Comparison of ENCODE assay signal across 8 cellular contexts in the genomic region with DNA sequence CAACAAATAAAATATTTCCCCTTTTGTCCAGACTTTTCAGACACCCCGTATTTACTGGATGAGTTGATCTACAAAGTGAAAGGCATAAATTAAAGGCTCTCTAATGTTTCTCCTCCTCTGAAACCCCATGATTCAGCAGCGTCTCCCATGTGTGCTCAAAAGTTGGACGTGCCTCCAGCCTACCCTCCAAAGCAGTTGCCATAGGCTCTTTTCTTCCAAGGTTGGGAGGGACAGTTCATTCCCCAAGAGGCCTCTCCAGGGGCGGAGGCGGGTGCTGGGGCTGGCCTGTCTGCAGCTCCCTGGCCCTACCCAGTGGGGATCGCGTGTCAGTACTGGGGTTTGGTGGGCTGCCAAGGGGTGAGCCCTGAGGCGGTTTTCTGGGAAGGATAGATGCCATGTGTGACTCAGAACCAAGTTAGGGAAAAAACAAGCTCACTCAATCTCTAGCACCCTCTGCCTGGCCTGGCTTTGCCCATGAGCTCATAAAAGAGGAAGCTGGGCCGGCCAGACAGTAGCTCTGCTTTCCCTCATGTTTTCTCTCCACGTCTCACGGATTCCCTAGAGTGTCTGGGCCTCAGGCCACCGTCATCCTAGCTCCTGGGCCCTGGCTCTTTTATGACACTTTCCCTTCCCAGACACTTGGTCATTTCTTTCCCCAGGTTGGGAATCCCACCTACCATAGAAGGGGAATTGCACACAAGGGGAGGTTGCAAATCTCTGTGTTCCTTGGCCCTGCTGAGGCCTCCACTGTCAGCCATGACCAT. TPM values are rescaled to one million over a fixed set of nuclear protein-coding genes. Genes with fewer than 3 reads are reported as not detected.
A peak's percentile ranks its signal among the peaks of the same experiment; 100 is the strongest.
DNase-seq lines count a peak whose midpoint lies in the region; ATAC-seq and TF ChIP-seq lines count a peak whose summit lies in the region.

No MANE protein-coding gene starts in this region.

- H3K4me1 Mint-ChIP-seq in stimulated activated naive CD8-positive, alpha-beta T cell treated with anti-CD3 and anti-CD28 coated beads, Interleukin-15, amount 100 ng/mL, for 72 hours = peaks cover 41% of the 10 kb centered on the region
- H3K4me1 Mint-ChIP-seq in activated T-cell treated with anti-CD3 and anti-CD28 coated beads, Interleukin-2, amount 50 U/mL, for 4 hours (ENCODE audit: low read depth) = peaks cover 15% of the 10 kb centered on the region

- DNase-seq in stimulated activated naive CD8-positive, alpha-beta T cell treated with anti-CD3 and anti-CD28 coated beads, Interleukin-15, Interleukin-2, amounts not matched to agents 100 U/mL and 50 U/mL, for 24 hours = peak; percentile 50
- no peak for DNase-seq in stimulated activated naive CD8-positive, alpha-beta T cell treated with anti-CD3 and anti-CD28 coated beads, Interleukin-15, amount 100 ng/mL, for 72 hours
- peak; percentile 93 for DNase-seq in left ventricle myocardium superior
- peak; percentile 93 to 98 for DNase-seq in gastrocnemius medialis
- no peak for DNase-seq in activated T-cell treated with anti-CD3 and anti-CD28 coated beads, Interleukin-2, amount 50 U/mL, for 4 hours

- peak; percentile 66 for ATAC-seq in stimulated activated naive CD8-positive, alpha-beta T cell treated with anti-CD3 and anti-CD28 coated beads, Interleukin-15, Interleukin-2, amounts not matched to agents 100 U/mL and 50 U/mL, for 24 hours
- no peak for ATAC-seq in stimulated activated naive CD8-positive, alpha-beta T cell treated with anti-CD3 and anti-CD28 coated beads, Interleukin-15, amount 100 ng/mL, for 72 hours
- ATAC-seq in left ventricle myocardium superior (peak; percentile 95), gastrocnemius medialis (peak; percentile 97), HG02973 (IDR thresholded peaks at IDR 0.05; ENCODE audit: unreplicated experiment) (no peak), GM21576 (IDR thresholded peaks at IDR 0.05; ENCODE audit: unreplicated experiment) (no peak)
- ATAC-seq in activated T-cell treated with anti-CD3 and anti-CD28 coated beads, Interleukin-2, amount 50 U/mL, for 4 hours = no peak

- H3K4me1 ChIP-seq in gastrocnemius medialis = peaks cover 19 to 22% of the 10 kb centered on the region in 2 donors

- TF ChIP-seq CTCF in gastrocnemius medialis (IDR thresholded peaks at IDR 0.05 in 4 of 5, conservative IDR thresholded peaks at IDR 0.05 in 1 of 5) = peak in 3 of 5 experiments; percentile 12 to 19 (median 13)

- intact Hi-C loops in left ventricle myocardium superior (cut with micrococcal nuclease) = no loop called here
- intact Hi-C loops in gastrocnemius medialis (cut with DNase I; ENCODE audit: low total_unique reads) = loop anchor here (1.0 to 2.0 kb wide), 3 partner anchors 9 to 76 kb away; no protein-coding TSS in a partner anchor

- WGBS in adipose tissue, 3 donors = 31 to 68% (median 35%) methylated on average over 12 of the region's 12 CpGs

- in situ Hi-C loops in gastrocnemius medialis (cut with MboI; ENCODE audit: low sequenced_read_pairs in 4 of 4) = no loop called here

- TF ChIP-seq POLR2A in gastrocnemius medialis (IDR thresholded peaks at IDR 0.05) = peak; percentile 19 to 31

- H3K27me3 ChIP-seq in gastrocnemius medialis = no peaks in the 10 kb centered on the region

- H3K27me3 Mint-ChIP-seq in stimulated activated naive CD8-positive, alpha-beta T cell treated with anti-CD3 and anti-CD28 coated beads, Interleukin-15, amount 100 ng/mL, for 72 hours = no peaks in the 10 kb centered on the region
- H3K27me3 Mint-ChIP-seq in activated T-cell treated with anti-CD3 and anti-CD28 coated beads, Interleukin-2, amount 50 U/mL, for 4 hours (ENCODE audit: low read depth) = no peaks in the 10 kb centered on the region

- H3K4me3 Mint-ChIP-seq in stimulated activated naive CD8-positive, alpha-beta T cell treated with anti-CD3 and anti-CD28 coated beads, Interleukin-15, amount 100 ng/mL, for 72 hours = no peak overlapping the region
- H3K4me3 Mint-ChIP-seq in activated T-cell treated with anti-CD3 and anti-CD28 coated beads, Interleukin-2, amount 50 U/mL, for 4 hours = no peak overlapping the region

- H3K9me3 Mint-ChIP-seq in stimulated activated naive CD8-positive, alpha-beta T cell treated with anti-CD3 and anti-CD28 coated beads, Interleukin-15, amount 100 ng/mL, for 72 hours = no peaks in the 10 kb centered on the region
- H3K9me3 Mint-ChIP-seq in activated T-cell treated with anti-CD3 and anti-CD28 coated beads, Interleukin-2, amount 50 U/mL, for 4 hours = no peaks in the 10 kb centered on the region

- H3K36me3 Mint-ChIP-seq in activated T-cell treated with anti-CD3 and anti-CD28 coated beads, Interleukin-2, amount 50 U/mL, for 4 hours (ENCODE audit: insufficient read depth) = no peaks in the 10 kb centered on the region

- H3K9me3 ChIP-seq in gastrocnemius medialis = no peaks in the 10 kb centered on the region

- peak overlapping the region in 1 of 2 donors; percentile 81 for H3K27ac Mint-ChIP-seq in stimulated activated naive CD8-positive, alpha-beta T cell treated with anti-CD3 and anti-CD28 coated beads, Interleukin-15, amount 100 ng/mL, for 72 hours

- no peaks in the 10 kb centered on the region for H3K36me3 ChIP-seq in gastrocnemius medialis

- H3K27ac ChIP-seq in adipose tissue (ENCODE audit: low read depth, low read length) (peak overlapping the region; percentile 29), gastrocnemius medialis (peak overlapping the region; percentile 86 to 95 (median 92))

- H3K4me3 ChIP-seq in gastrocnemius medialis = peak overlapping the region in 2 of 4 donors; percentile 0 to 1

RNA-seq across cellular contexts. Expression of a gene that starts 8.0 kb away (rescaled TPM):
- polyA plus RNA-seq in adipose tissue = 100 to 1,000 TPM in 1 of 3 donors, 10 to 100 TPM in 2; 41.6 to 402 (median 45.5) TPM
- 12.7 TPM for total RNA-seq in left ventricle myocardium superior
- total RNA-seq in gastrocnemius medialis = 1 to 10 TPM in 3 of 4 donors, under 1 TPM in 1; 0.24 to 2.0 (median 1.4) TPM
- total RNA-seq in activated T-cell treated with anti-CD3 and anti-CD28 coated beads, Interleukin-2, amount 50 U/mL, for 4 hours = 100 to 1,000 TPM; 519 to 552 (median 531) TPM

RNA-seq across cellular contexts. Expression of a gene that starts 9.9 kb away (rescaled TPM):
- 100 to 1,000 TPM in 2 of 3 donors, 10 to 100 TPM in 1; 87.0 to 229 (median 221) TPM for polyA plus RNA-seq in adipose tissue
- 238 TPM for total RNA-seq in left ventricle myocardium superior
- total RNA-seq in gastrocnemius medialis = 100 to 1,000 TPM in 3 of 4 donors, 10 to 100 TPM in 1; 96.9 to 127 (median 117) TPM
- total RNA-seq in activated T-cell treated with anti-CD3 and anti-CD28 coated beads, Interleukin-2, amount 50 U/mL, for 4 hours = 10 to 100 TPM; 93.0 to 98.1 (median 95.0) TPM

RNA-seq across cellular contexts. Expression of a gene that starts 32.2 kb away (rescaled TPM):
- 100 to 1,000 TPM; 166 to 400 (median 269) TPM for polyA plus RNA-seq in adipose tissue
- total RNA-seq in left ventricle myocardium superior = 196 TPM
- total RNA-seq in gastrocnemius medialis = 100 to 1,000 TPM in 3 of 4 donors, 10 to 100 TPM in 1; 79.7 to 294 (median 193) TPM
- 1,000 to 10,000 TPM; 1,153 to 1,485 (median 1,301) TPM for total RNA-seq in activated T-cell treated with anti-CD3 and anti-CD28 coated beads, Interleukin-2, amount 50 U/mL, for 4 hours

RNA-seq across cellular contexts. Expression of a gene that starts 35.3 kb away (rescaled TPM):
- polyA plus RNA-seq in adipose tissue = 10 to 100 TPM in 1 of 3 donors, 1 to 10 TPM in 2; 7.4 to 12.7 (median 7.8) TPM
- 13.2 TPM for total RNA-seq in left ventricle myocardium superior
- total RNA-seq in gastrocnemius medialis = 1 to 10 TPM; 3.6 to 8.9 (median 6.2) TPM
- total RNA-seq in activated T-cell treated with anti-CD3 and anti-CD28 coated beads, Interleukin-2, amount 50 U/mL, for 4 hours = 10 to 100 TPM; 65.4 to 69.5 (median 65.8) TPM

Comparison
In these comparisons a context has a peak if more than half of its experiments do, and no peak if none do; other contexts are left out.
1. ATAC-seq: peak in stimulated activated naive CD8-positive, alpha-beta T cell treated with anti-CD3 and anti-CD28 coated beads, Interleukin-15, Interleukin-2, amounts not matched to agents 100 U/mL and 50 U/mL, for 24 hours (single experiment), left ventricle myocardium superior (single experiment) and gastrocnemius medialis (2 of 2); none in stimulated activated naive CD8-positive, alpha-beta T cell treated with anti-CD3 and anti-CD28 coated beads, Interleukin-15, amount 100 ng/mL, for 72 hours (single experiment), activated T-cell treated with anti-CD3 and anti-CD28 coated beads, Interleukin-2, amount 50 U/mL, for 4 hours (0 of 2), HG02973 (single experiment) and GM21576 (single experiment).
2. DNase-seq: peak in stimulated activated naive CD8-positive, alpha-beta T cell treated with anti-CD3 and anti-CD28 coated beads, Interleukin-15, Interleukin-2, amounts not matched to agents 100 U/mL and 50 U/mL, for 24 hours (single experiment), left ventricle myocardium superior (single experiment) and gastrocnemius medialis (2 of 2); none in stimulated activated naive CD8-positive, alpha-beta T cell treated with anti-CD3 and anti-CD28 coated beads, Interleukin-15, amount 100 ng/mL, for 72 hours (0 of 2) and activated T-cell treated with anti-CD3 and anti-CD28 coated beads, Interleukin-2, amount 50 U/mL, for 4 hours (single experiment).
3. RNA of a gene that starts 8.0 kb away (total RNA-seq): 519 to 552 TPM in activated T-cell treated with anti-CD3 and anti-CD28 coated beads, Interleukin-2, amount 50 U/mL, for 4 hours; 12.7 TPM in left ventricle myocardium superior (single experiment) and 0.24 to 2.0 TPM in gastrocnemius medialis; every median in the first group is over 10 times any median in the second.